31 cellular contexts compared by ENCODE assay signal in genomic region chr1:224092111-224092510, GRCh38. TPM values are rescaled to one million over a fixed set of nuclear protein-coding genes. Genes with fewer than 3 reads are reported as not detected.
A peak's percentile ranks its signal among the peaks of the same experiment; 100 is the strongest.
DNase-seq lines count a peak whose midpoint lies in the region; ATAC-seq lines count a peak whose summit lies in the region.
"Had no signal": no experiment of that assay in that cellular context is flagged by ENCODE, and none has a peak within 500 bp of the region (broad histone marks: within the 10 kb centered on the region; RNA-seq: fewer than 3 reads in every experiment).

No MANE protein-coding gene starts in this region.

- peaks cover 0 to 4% (median 2%) of the 10 kb centered on the region in 3 experiments for H3K27me3 ChIP-seq in neuronal stem cell (ENCODE audit: control insufficient read depth in 3 of 3, insufficient read depth in 3 of 3, low read depth in 1 of 3, low read length in 3 of 3)
- H3K27me3 ChIP-seq: BLaER1; BLaER1 treated with 17β-estradiol and CSF1 and Interleukin-3, amounts not matched to agents 10 nM and 100 nM had no signal

- no peak overlapping the region for H3K23ac ChIP-seq in neuronal stem cell (ENCODE audit: low read depth, low read length, poor library complexity)

- H3K4ac ChIP-seq in neuronal stem cell (ENCODE audit: low read length): no peak overlapping the region

- no peak overlapping the region for H3K4me3 ChIP-seq in neuronal stem cell (ENCODE audit: low read length in 2 of 2)
- H3K4me3 ChIP-seq: A549; BLaER1; BLaER1 treated with 17β-estradiol and CSF1 and Interleukin-3, amounts not matched to agents 10 nM and 100 nM had no signal

- DNase-seq in G401 (ENCODE audit: low spot score) (peak; percentile 59), cerebellar cortex (ENCODE audit: low spot score) (peak; percentile 85), neuronal stem cell (ENCODE audit: low spot score) (no peak), substantia nigra (lab: John Stamatoyannopoulos, UW) (no peak)
- DNase-seq: 8988T; ACHN; AML-193; BE2C; C1 segment of cervical spinal cord; Caco-2; Calu3; CD4-positive, alpha-beta memory T cell; CD4-positive, alpha-beta T cell; CD4-positive, CD25-positive, alpha-beta regulatory T cell; CD8-positive, alpha-beta memory T cell; CD8-positive, alpha-beta T cell; COR-L47; DMS 273 treated with DMSO at 0.1 percent for 48 hours; DMS153; DMS53; DMS79; DMS79 treated with DMSO at 0.1 percent for 48 hours; DND-41; EL had no signal

- ATAC-seq in HG03354 (IDR thresholded peaks at IDR 0.05; ENCODE audit: poor library complexity, severe bottlenecking, unreplicated experiment): no peak
- ATAC-seq in GM18520 (IDR thresholded peaks at IDR 0.05; ENCODE audit: unreplicated experiment): no peak
- ATAC-seq: A549; CD8-positive, alpha-beta T cell had no signal

- H2BK12ac ChIP-seq in neuronal stem cell (ENCODE audit: low read length): no peak overlapping the region

- peaks cover 0 to 2% of the 10 kb centered on the region in 2 donors for H3K36me3 ChIP-seq in neuronal stem cell (replicated peaks in 1 of 2; ENCODE audit: control insufficient read depth in 2 of 2, insufficient read depth in 2 of 2, low read length in 2 of 2)
- H3K36me3 ChIP-seq: BE2C; BLaER1; BLaER1 treated with 17β-estradiol and CSF1 and Interleukin-3, amounts not matched to agents 10 nM and 100 nM had no signal

- no peak overlapping the region for H2AK5ac ChIP-seq in neuronal stem cell (ENCODE audit: low read depth, low read length)

- H3K18ac ChIP-seq in neuronal stem cell (ENCODE audit: low read length): no peak overlapping the region

- H3K9me3 ChIP-seq in neuronal stem cell (replicated peaks in 1 of 2; ENCODE audit: control insufficient read depth in 2 of 2, insufficient read depth in 1 of 2, low read depth in 1 of 2, low read length in 2 of 2): peaks cover 0 to 5% of the 10 kb centered on the region in 2 donors
- H3K9me3 ChIP-seq: A549; BE2C; BLaER1; BLaER1 treated with 17β-estradiol and CSF1 and Interleukin-3, amounts not matched to agents 10 nM and 100 nM; Caco-2 had no signal

- H4K91ac ChIP-seq in neuronal stem cell (ENCODE audit: low read depth, low read length, poor library complexity): no peak overlapping the region

- no peak overlapping the region for H3K4me2 ChIP-seq in neuronal stem cell (ENCODE audit: insufficient read depth, low read length, poor library complexity, severe bottlenecking)
- H3K4me2 ChIP-seq: A549; BLaER1; BLaER1 treated with 17β-estradiol and CSF1 and Interleukin-3, amounts not matched to agents 10 nM and 100 nM had no signal

- H3K4me1 ChIP-seq in neuronal stem cell (ENCODE audit: control insufficient read depth in 2 of 2, insufficient read depth in 1 of 2, low read depth in 1 of 2, low read length in 2 of 2): peaks cover 0 to 5% of the 10 kb centered on the region in 2 donors
- H3K4me1 ChIP-seq: A549; BE2C; BLaER1; BLaER1 treated with 17β-estradiol and CSF1 and Interleukin-3, amounts not matched to agents 10 nM and 100 nM; Caco-2 had no signal

- no peak overlapping the region for H3K9ac ChIP-seq in neuronal stem cell (ENCODE audit: low read depth, low read length, poor library complexity)
- H3K9ac ChIP-seq: BLaER1; BLaER1 treated with 17β-estradiol and CSF1 and Interleukin-3, amounts not matched to agents 10 nM and 100 nM had no signal

- H3K79me1 ChIP-seq in neuronal stem cell (ENCODE audit: low read depth, low read length): no peaks in the 10 kb centered on the region

- no peak overlapping the region for H2BK15ac ChIP-seq in neuronal stem cell (ENCODE audit: low read length)

- no peak overlapping the region for H4K8ac ChIP-seq in neuronal stem cell (ENCODE audit: low read depth, low read length)

- no peak overlapping the region for H3K14ac ChIP-seq in neuronal stem cell (ENCODE audit: low read length)

- H2AFZ ChIP-seq in neuronal stem cell (ENCODE audit: low read length): peak overlapping the region; percentile 59

- no peak overlapping the region for H3K27ac ChIP-seq in neuronal stem cell (replicated peaks; ENCODE audit: low read length)
- H3K27ac ChIP-seq in substantia nigra (ENCODE audit: low read depth, low read length, poor library complexity, severe bottlenecking): no peak overlapping the region
- H3K27ac ChIP-seq: 22Rv1; A549; BLaER1; BLaER1 treated with 17β-estradiol and CSF1 and Interleukin-3, amounts not matched to agents 10 nM and 100 nM; C4-2B had no signal

- no peak overlapping the region for H2BK120ac ChIP-seq in neuronal stem cell (ENCODE audit: low read depth, low read length)

- WGBS in neuronal stem cell (ENCODE audit: extremely low coverage in 2 of 2, insufficient read length in 2 of 2, insufficient replicate concordance in 1 of 2), 2 donors: no CpG with 5 or more reads among the region's 1 CpG

- no peak overlapping the region for H2BK5ac ChIP-seq in neuronal stem cell (ENCODE audit: low read length)

- in situ Hi-C loops in G401 (cut with HindIII; ENCODE audit: low sequenced_read_pairs): no loop called here

RNA-seq across cellular contexts. Expression of gene FBXO28, which starts 21.8 kb away (rescaled TPM):
- total RNA-seq in G401 (2014; rRNA removed; shearing (Covaris generic)): 75.0 and 98.4 TPM in 2 replicates
- 11.7 TPM for polyA plus RNA-seq in neuronal stem cell (2013, experiment 1 of 2)
- polyA plus RNA-seq in neuronal stem cell (2013, experiment 2 of 2): 12.2 TPM

Comparison
In these comparisons a context has a peak if more than half of its experiments do, and no peak if none do; other contexts are left out.
1. DNase-seq: peak in G401 (single experiment) and cerebellar cortex (single experiment); none in neuronal stem cell (single experiment) and substantia nigra (0 of 49).